In genomic region chr9:110320651-110321050, GRCh38 we compare ENCODE assay signal across 23 cellular contexts. TPM values are rescaled to one million over a fixed set of nuclear protein-coding genes. Genes with fewer than 3 reads are reported as not detected.
DNase-seq lines count a peak whose midpoint lies in the region; ATAC-seq and TF ChIP-seq lines count a peak whose summit lies in the region.
"Had no signal": no experiment of that assay in that cellular context is flagged by ENCODE, and none has a peak within 500 bp of the region (broad histone marks: within the 10 kb centered on the region; RNA-seq: fewer than 3 reads in every experiment).

No MANE protein-coding gene starts in this region.

- no peaks in the 10 kb centered on the region for H3K4me1 ChIP-seq in CD4-positive, alpha-beta memory T cell (ENCODE audit: insufficient read depth, low read length)
- H3K4me1 ChIP-seq: Peyer's patch, SJCRH30 had no signal

- ATAC-seq in HG02884 (IDR thresholded peaks at IDR 0.05; ENCODE audit: unreplicated experiment), result no peak
- ATAC-seq: GM12878, GM23338, HCT116, T-cell had no signal

- peaks cover 5 to 15% (median 10%) of the 10 kb centered on the region in 4 donors for H3K4me1 Mint-ChIP-seq in CD4-positive, alpha-beta memory T cell

- H3K36me3 ChIP-seq in CD4-positive, alpha-beta memory T cell (ENCODE audit: insufficient read depth, low read length), result no peaks in the 10 kb centered on the region
- H3K36me3 ChIP-seq: Peyer's patch, SJCRH30 had no signal

- H3K9me3 ChIP-seq in CD4-positive, alpha-beta memory T cell (ENCODE audit: control insufficient read depth in 1 of 2, low read length in 2 of 2), result no peaks in the 10 kb centered on the region
- H3K9me3 ChIP-seq: Peyer's patch, SJCRH30 had no signal

- DNase-seq in A172 (ENCODE audit: low spot score) (peak; percentile 35), GM10248 (ENCODE audit: extremely low spot score) (no peak), amniotic epithelial cell (ENCODE audit: low read depth) (peak; percentile 60), fibroblast of villous mesenchyme (ENCODE audit: low read depth) (peak; percentile 86), NCI-H187 (lab: John Stamatoyannopoulos, UW) (no peak), activated T-cell treated with anti-CD3 and anti-CD28 coated beads for 4 hours (no peak)
- no peak for DNase-seq in CD4-positive, alpha-beta memory T cell
- DNase-seq: DMS53; NCI-H1105; NCI-H146; NCI-H2227 treated with DMSO at 0.1 percent for 48 hours; NCI-H524; NCI-H774; NK-92 treated with Interleukin-12 subunit alpha and Interleukin-12 subunit beta, amount 100 ng/mL, for 24 hours; Peyer's patch; SJCRH30; T-cell had no signal

- TF ChIP-seq CTCF in GM10248 (IDR thresholded peaks at IDR 0.05; ENCODE audit: control extremely low read depth, extremely low read depth, low read depth, missing control alignments), result peak; percentile 3
- TF ChIP-seq CTCF in fibroblast of villous mesenchyme (IDR thresholded peaks at IDR 0.05; ENCODE audit: insufficient read depth, low read depth, low read length), result no peak

- no peak overlapping the region for H3K4me3 Mint-ChIP-seq in CD4-positive, alpha-beta memory T cell
- H3K4me3 Mint-ChIP-seq: CD14-positive monocyte, GM23338, T-cell had no signal

- H3K36me3 Mint-ChIP-seq in CD4-positive, alpha-beta memory T cell, result no peaks in the 10 kb centered on the region
- H3K36me3 Mint-ChIP-seq: CD14-positive monocyte, T-cell had no signal

- H3K27me3 Mint-ChIP-seq in CD4-positive, alpha-beta memory T cell, result peaks cover 2 to 14% of the 10 kb centered on the region in 2 donors

- no peak overlapping the region for H3K4me3 ChIP-seq in fibroblast of villous mesenchyme (ENCODE audit: low read depth, low read length)
- H3K4me3 ChIP-seq in CD4-positive, alpha-beta memory T cell (ENCODE audit: low read length in 2 of 2), result no peak overlapping the region
- H3K4me3 ChIP-seq: GM12878, GM23338, Peyer's patch, SJCRH30 had no signal

- no peaks in the 10 kb centered on the region for H3K27me3 ChIP-seq in CD4-positive, alpha-beta memory T cell (ENCODE audit: insufficient read depth, low read length)
- H3K27me3 ChIP-seq: Peyer's patch, SJCRH30 had no signal

- H3K9me3 Mint-ChIP-seq in CD4-positive, alpha-beta memory T cell, result no peaks in the 10 kb centered on the region
- H3K9me3 Mint-ChIP-seq: GM23338, T-cell had no signal

- no peak overlapping the region for H3K27ac ChIP-seq in CD4-positive, alpha-beta memory T cell (ENCODE audit: low read depth, low read length)
- H3K27ac ChIP-seq: 22Rv1, Peyer's patch, SJCRH30 had no signal

- POLR2A ChIA-PET in GM10248 (lab: Yijun Ruan, JAX), result no interaction called here
- POLR2A ChIA-PET in CD4-positive, alpha-beta memory T cell (lab: Charles Lee; ENCODE audit: partially characterized antibody), result no interaction called here

- no peak overlapping the region for H3K27ac Mint-ChIP-seq in CD4-positive, alpha-beta memory T cell
- H3K27ac Mint-ChIP-seq: CD14-positive monocyte, GM23338, T-cell had no signal

- CTCF ChIA-PET in GM10248 (lab: Yijun Ruan, JAX), result interaction anchor here (0.6 to 1.2 kb wide), 2 partner anchors 10 to 15 kb away, joined by 3 to 7 read pairs; no protein-coding TSS in a partner anchor
- CTCF ChIA-PET in CD4-positive, alpha-beta memory T cell (lab: Charles Lee; ENCODE audit: partially characterized antibody), result no interaction called here

- intact Hi-C loops in CD4-positive, alpha-beta memory T cell (cut with micrococcal nuclease), result no loop called here

RNA-seq across cellular contexts. Expression of gene TXNDC8, which starts 17.0 kb away (rescaled TPM):
- not detected in 2 replicates for total RNA-seq in A172 (2014; rRNA removed; shearing (Covaris generic))
- total RNA-seq in fibroblast of villous mesenchyme, result not detected in 2 replicates
- not detected for total RNA-seq in CD4-positive, alpha-beta memory T cell
- polyA plus RNA-seq in CD4-positive, alpha-beta memory T cell, result not detected
- total RNA-seq: GM12878, GM23338, Peyer's patch, SJCRH30, T-cell had no signal
- polyA plus RNA-seq: CD14-positive monocyte, GM12878, GM23338 had no signal

Comparison
In these comparisons a context has a peak if more than half of its experiments do, and no peak if none do; other contexts are left out.
1. DNase-seq: peak in A172 (single experiment), amniotic epithelial cell (single experiment) and fibroblast of villous mesenchyme (single experiment); none in GM10248 (single experiment), NCI-H187 (0 of 2), activated T-cell treated with anti-CD3 and anti-CD28 coated beads for 4 hours (single experiment) and CD4-positive, alpha-beta memory T cell (0 of 5).